In the genomic region with DNA sequence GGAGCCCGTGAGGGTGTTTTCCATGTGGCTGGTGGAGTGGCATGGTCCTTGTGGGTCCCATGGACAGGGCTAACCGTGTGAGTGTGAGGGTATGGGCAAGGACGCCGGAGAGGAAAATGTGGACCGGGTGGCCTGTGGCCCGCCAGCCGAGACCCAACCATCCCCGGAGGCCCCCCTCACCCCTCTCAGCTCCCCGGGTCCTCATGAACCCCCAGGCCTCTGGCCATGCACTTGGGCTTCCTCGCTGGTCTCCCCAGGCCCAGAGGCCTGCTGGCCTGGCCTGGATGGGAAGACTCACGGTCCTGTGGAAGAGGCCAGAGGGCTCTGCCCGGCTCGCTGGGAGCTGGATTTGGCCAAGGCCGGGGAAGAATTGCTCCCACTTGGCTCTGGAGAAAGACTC, we compare ENCODE assay signal across 18 cellular contexts. TPM values are rescaled to one million over a fixed set of nuclear protein-coding genes. Genes with fewer than 3 reads are reported as not detected.
DNase-seq lines count a peak whose midpoint lies in the region; ATAC-seq and TF ChIP-seq lines count a peak whose summit lies in the region.
"Had no signal": no experiment of that assay in that cellular context is flagged by ENCODE, and none has a peak within 500 bp of the region (broad histone marks: within the 10 kb centered on the region; RNA-seq: fewer than 3 reads in every experiment).

No MANE protein-coding gene starts in this region.

- H3K9me3 Mint-ChIP-seq in natural killer cell, result no peaks in the 10 kb centered on the region
- H3K9me3 Mint-ChIP-seq: CD4-positive, CD25-positive, alpha-beta regulatory T cell; CD8-positive, alpha-beta T cell had no signal

- H3K27ac ChIP-seq in angular gyrus (ENCODE audit: low read depth, low read length) (peak overlapping the region; percentile 27), osteoblast (ENCODE audit: low read depth, low read length) (no peak overlapping the region)
- H3K27ac ChIP-seq: C4-2B had no signal

- H3K4me1 ChIP-seq in osteoblast (ENCODE audit: insufficient read depth, low read length), result peaks cover 13% of the 10 kb centered on the region

- H3K36me3 ChIP-seq in osteoblast (ENCODE audit: insufficient read depth, low read length), result no peaks in the 10 kb centered on the region

- peaks cover 2% of the 10 kb centered on the region for H3K27me3 ChIP-seq in osteoblast (ENCODE audit: insufficient read depth, low read length)

- H3K36me3 Mint-ChIP-seq in natural killer cell, result no peaks in the 10 kb centered on the region

- no peaks in the 10 kb centered on the region for H3K9me3 ChIP-seq in osteoblast (ENCODE audit: low read depth, low read length)

- TF ChIP-seq CTCF in natural killer cell (IDR thresholded peaks at IDR 0.05), result no peak
- no peak for TF ChIP-seq CTCF in osteoblast (IDR thresholded peaks at IDR 0.05; ENCODE audit: extremely low read depth, low read depth, low read length)

- H3K4me1 Mint-ChIP-seq in natural killer cell, result peaks cover 66 to 86% of the 10 kb centered on the region in 2 donors

- no peaks in the 10 kb centered on the region for H3K27me3 Mint-ChIP-seq in natural killer cell (ENCODE audit: low read depth in 2 of 2)

- H3K4me3 ChIP-seq in osteoblast (ENCODE audit: insufficient read depth, low read length), result no peak overlapping the region
- H3K4me3 ChIP-seq: GM12878 had no signal

- H2AFZ ChIP-seq in osteoblast (ENCODE audit: low read length), result no peak overlapping the region

- H3K27ac Mint-ChIP-seq in natural killer cell, result no peak overlapping the region
- H3K27ac Mint-ChIP-seq: CD4-positive, CD25-positive, alpha-beta regulatory T cell; CD8-positive, alpha-beta T cell had no signal

- DNase-seq in natural killer cell (no peak), osteoblast (ENCODE audit: insufficient read length, low spot score, missing footprints) (peak; percentile 37), COLO668 (lab: John Stamatoyannopoulos, UW; ENCODE audit: unreplicated experiment) (no peak), globus pallidus (ENCODE audit: low spot score) (no peak), SHP77 treated with DMSO at 0.1 percent for 48 hours (lab: John Stamatoyannopoulos, UW) (no peak)
- DNase-seq: CD4-positive, CD25-positive, alpha-beta regulatory T cell; CD8-positive, alpha-beta T cell; DMS 273 treated with DMSO at 0.1 percent for 48 hours; DMS79; EL; GDM1; GOT3; H7; HCEC 1CT had no signal

- H3K4me3 Mint-ChIP-seq in natural killer cell, result peak overlapping the region; percentile 28
- H3K4me3 Mint-ChIP-seq: CD4-positive, CD25-positive, alpha-beta regulatory T cell; CD8-positive, alpha-beta T cell had no signal

- no peaks in the 10 kb centered on the region for H4K20me1 ChIP-seq in osteoblast (ENCODE audit: insufficient read depth, low read length)

- no peak overlapping the region for H3K4me2 ChIP-seq in osteoblast (ENCODE audit: insufficient read depth, low read length)

- H3K79me2 ChIP-seq in osteoblast (ENCODE audit: insufficient read depth, low read length), result no peaks in the 10 kb centered on the region

- intact Hi-C loops in natural killer cell (cut with micrococcal nuclease), result no loop called here

- no peak for ATAC-seq in natural killer cell
- ATAC-seq: CD8-positive, alpha-beta T cell; GM12878 had no signal

RNA-seq across cellular contexts. Expression of gene RAP1GAP2, which starts 13.1 kb away (rescaled TPM):
- total RNA-seq in natural killer cell (100 to 1,000 TPM; 274 to 418 (median 390) TPM), osteoblast (2.7 and 2.9 TPM in 2 replicates)

RNA-seq across cellular contexts. Expression of gene CCDC92B, which starts 59.9 kb away (rescaled TPM):
- total RNA-seq in natural killer cell (not detected), osteoblast (not detected in 2 replicates)
- total RNA-seq: A172, GM12878 had no signal

Comparison
In these comparisons a context has a peak if more than half of its experiments do, and no peak if none do; other contexts are left out.
1. RNA of gene RAP1GAP2, which starts 13.1 kb away (total RNA-seq): 274 to 418 TPM in natural killer cell; 2.7 to 2.9 TPM in osteoblast; every median in the first group is over 10 times any median in the second.